16 cellular contexts compared by ENCODE assay signal in the genomic region with DNA sequence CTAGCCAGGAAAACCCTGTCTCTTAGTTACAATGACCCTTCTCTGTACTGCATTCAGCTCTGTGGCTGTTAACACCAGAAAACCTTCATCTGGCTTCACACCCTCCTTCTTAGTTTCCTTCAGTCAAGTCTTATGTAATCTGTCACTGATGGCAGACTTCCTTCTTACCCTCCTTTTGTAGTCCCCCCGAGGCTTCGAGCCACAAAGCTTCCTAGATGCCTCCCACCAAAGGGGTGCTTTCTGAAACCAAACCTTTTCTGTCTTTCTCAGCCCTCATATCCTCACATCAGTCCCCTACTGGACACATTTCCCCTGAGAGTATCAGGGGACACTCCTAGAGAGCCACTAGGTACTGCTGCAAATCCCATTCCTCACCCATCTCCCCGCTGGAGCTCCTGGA. TPM values are rescaled to one million over a fixed set of nuclear protein-coding genes. Genes with fewer than 3 reads are reported as not detected.
"Had no signal": no experiment of that assay in that cellular context is flagged by ENCODE, and none has a peak within 500 bp of the region (broad histone marks: within the 10 kb centered on the region; RNA-seq: fewer than 3 reads in every experiment).

No MANE protein-coding gene starts in this region.

- H3K9me3 Mint-ChIP-seq: activated CD4-positive, alpha-beta memory T cell treated with anti-CD3 and anti-CD28 coated beads, Interleukin-2, amount 10 ng/mL, durations not matched to agents 7 days and 5 days; activated naive CD8-positive, alpha-beta T cell treated with anti-CD3 and anti-CD28 coated beads for 36 hours had no signal

- H3K27me3 ChIP-seq: brain microvascular endothelial cell, gastroesophageal sphincter, pancreas, sigmoid colon, spleen, stomach had no signal

- H3K27ac ChIP-seq: brain microvascular endothelial cell, gastroesophageal sphincter, pancreas, sigmoid colon, spleen, stomach, thoracic aorta had no signal

- H3K4me3 ChIP-seq: gastroesophageal sphincter, pancreas, sigmoid colon, spleen, stomach, thoracic aorta had no signal

- H3K4me1 ChIP-seq: gastroesophageal sphincter, pancreas, sigmoid colon, stomach had no signal

- H3K36me3 ChIP-seq: brain microvascular endothelial cell, pancreas, thoracic aorta had no signal

- H3K9me3 ChIP-seq: gastroesophageal sphincter, pancreas, sigmoid colon, spleen, stomach, thoracic aorta had no signal

- H3K4me1 Mint-ChIP-seq: activated CD4-positive, alpha-beta memory T cell treated with anti-CD3 and anti-CD28 coated beads, Interleukin-2, amount 10 ng/mL, durations not matched to agents 7 days and 5 days; activated naive CD8-positive, alpha-beta T cell treated with anti-CD3 and anti-CD28 coated beads for 36 hours had no signal

- H3K4me3 Mint-ChIP-seq: activated CD4-positive, alpha-beta memory T cell treated with anti-CD3 and anti-CD28 coated beads, Interleukin-2, amount 10 ng/mL, durations not matched to agents 7 days and 5 days; activated naive CD8-positive, alpha-beta T cell treated with anti-CD3 and anti-CD28 coated beads for 36 hours had no signal

- H3K27me3 Mint-ChIP-seq: activated CD4-positive, alpha-beta memory T cell treated with anti-CD3 and anti-CD28 coated beads, Interleukin-2, amount 10 ng/mL, durations not matched to agents 7 days and 5 days; activated naive CD8-positive, alpha-beta T cell treated with anti-CD3 and anti-CD28 coated beads for 36 hours had no signal

- ATAC-seq: gastroesophageal sphincter, pancreas had no signal

- H3K27ac Mint-ChIP-seq: activated CD4-positive, alpha-beta memory T cell treated with anti-CD3 and anti-CD28 coated beads, Interleukin-2, amount 10 ng/mL, durations not matched to agents 7 days and 5 days; activated naive CD8-positive, alpha-beta T cell treated with anti-CD3 and anti-CD28 coated beads for 36 hours had no signal

- DNase-seq: activated CD4-positive, alpha-beta memory T cell treated with anti-CD3 and anti-CD28 coated beads, Interleukin-2, amount 10 ng/mL, durations not matched to agents 7 days and 5 days; activated CD4-positive, alpha-beta T cell treated with anti-CD3 and anti-CD28 coated beads for 4 hours; activated naive CD8-positive, alpha-beta T cell treated with anti-CD3 and anti-CD28 coated beads for 36 hours; amygdala; brain microvascular endothelial cell; dermis blood vessel endothelial cell; hippocampal formation; pancreas; sigmoid colon; spleen; stomach; T-helper 2 cell had no signal

RNA-seq across cellular contexts. Expression of gene MYH7, which starts 50.7 kb away (rescaled TPM):
- total RNA-seq: dermis blood vessel endothelial cell, gastroesophageal sphincter, kidney epithelial cell, mesenteric fat pad had no signal
